ENCODE assay signal across 32 cellular contexts in genomic region chr2:1618191-1618961, GRCh38.
DNase-seq lines count a peak whose midpoint lies in the region; ATAC-seq and TF ChIP-seq lines count a peak whose summit lies in the region.
"Had no signal": no experiment of that assay in that cellular context is flagged by ENCODE, and none has a peak within 500 bp of the region (broad histone marks: within the 10 kb centered on the region; RNA-seq: fewer than 3 reads in every experiment).

No MANE protein-coding gene starts in this region.

- no peaks in the 10 kb centered on the region; the same call in 1 of the 2 replicates for H3K27me3 Mint-ChIP-seq in WTC11 (ENCODE audit: low read depth)
- H3K27me3 Mint-ChIP-seq in progenitor cell of endocrine pancreas: peaks cover 52% of the 10 kb centered on the region
- H3K27me3 Mint-ChIP-seq: activated naive CD4-positive, alpha-beta T cell treated with anti-CD3 and anti-CD28 coated beads, Interleukin-2, amount 50 U/mL, for 24 hours had no signal

- no peak overlapping the region for H2AK5ac ChIP-seq in mesendoderm (ENCODE audit: low read length)

- H3K36me3 ChIP-seq in H7 (replicated peaks; ENCODE audit: control insufficient read depth, insufficient read depth, low read length): no peaks in the 10 kb centered on the region
- no peaks in the 10 kb centered on the region for H3K36me3 ChIP-seq in mesendoderm (ENCODE audit: control insufficient read depth, insufficient read depth, low read length)
- H3K36me3 ChIP-seq: BE2C, esophagus squamous epithelium, ovary, thoracic aorta had no signal

- H3K79me2 ChIP-seq in mesendoderm (ENCODE audit: control insufficient read depth, insufficient read depth, low read length): no peaks in the 10 kb centered on the region

- H3K4ac ChIP-seq in mesendoderm (ENCODE audit: low read depth, low read length): no peak overlapping the region

- H2BK5ac ChIP-seq in mesendoderm (ENCODE audit: low read length): no peak overlapping the region

- POLR2A ChIA-PET in WTC11 (lab: Charles Lee): no interaction called here

- ATAC-seq in WTC11 (no peak), HG03108 (IDR thresholded peaks at IDR 0.05; ENCODE audit: unreplicated experiment) (no peak), GM21528 (IDR thresholded peaks at IDR 0.05; ENCODE audit: low FRiP score, unreplicated experiment) (no peak)
- peak; percentile 31 for ATAC-seq in stimulated activated effector memory CD8-positive, alpha-beta T cell treated with anti-CD3 and anti-CD28 coated beads, Interleukin-12 subunit alpha, Interleukin-12 subunit beta, amount 100 ng/mL, for 72 hours
- ATAC-seq: activated CD4-positive, alpha-beta T cell treated with anti-CD3 and anti-CD28 coated beads for 36 hours; activated CD8-positive, alpha-beta T cell treated with anti-CD3 and anti-CD28 coated beads for 36 hours; foreskin keratinocyte had no signal

- peaks cover 15% of the 10 kb centered on the region for H3K9me3 Mint-ChIP-seq in WTC11
- H3K9me3 Mint-ChIP-seq in stimulated activated effector memory CD8-positive, alpha-beta T cell treated with anti-CD3 and anti-CD28 coated beads, Interleukin-12 subunit alpha, Interleukin-12 subunit beta, amount 100 ng/mL, for 72 hours: peaks cover 2% of the 10 kb centered on the region
- peaks cover 3% of the 10 kb centered on the region for H3K9me3 Mint-ChIP-seq in progenitor cell of endocrine pancreas (ENCODE audit: low read depth)
- H3K9me3 Mint-ChIP-seq: activated CD8-positive, alpha-beta T cell treated with anti-CD3 and anti-CD28 coated beads for 36 hours; activated naive CD4-positive, alpha-beta T cell treated with anti-CD3 and anti-CD28 coated beads, Interleukin-2, amount 50 U/mL, for 24 hours; nephron; stimulated activated naive CD8-positive, alpha-beta T cell treated with anti-CD3 and anti-CD28 coated beads, Interleukin-15, amount 100 ng/mL, for 72 hours; T-helper 1 cell treated with Interleukin-12 subunit alpha and Interleukin-12 subunit beta and Interleukin-4 antibody, amounts not matched to agents 30 μg/mL and 1 μg/mL, for 36 hours had no signal

- H3K36me3 Mint-ChIP-seq in WTC11 (peaks cover 63% of the 10 kb centered on the region), progenitor cell of endocrine pancreas (ENCODE audit: insufficient read depth) (no peaks in the 10 kb centered on the region)
- H3K36me3 Mint-ChIP-seq in stimulated activated effector memory CD8-positive, alpha-beta T cell treated with anti-CD3 and anti-CD28 coated beads, Interleukin-12 subunit alpha, Interleukin-12 subunit beta, amount 100 ng/mL, for 72 hours: no peaks in the 10 kb centered on the region
- H3K36me3 Mint-ChIP-seq: activated naive CD4-positive, alpha-beta T cell treated with anti-CD3 and anti-CD28 coated beads, Interleukin-2, amount 50 U/mL, for 24 hours; brain had no signal

- no peak overlapping the region for H3K27ac ChIP-seq in mesendoderm (ENCODE audit: low read depth, low read length)
- H3K27ac ChIP-seq: dorsolateral prefrontal cortex, esophagus squamous epithelium, foreskin keratinocyte, ovary, SK-N-MC, thoracic aorta had no signal

- CTCF ChIA-PET in WTC11 (lab: Charles Lee): no interaction called here

- no peak overlapping the region for H4K5ac ChIP-seq in mesendoderm (ENCODE audit: low read length)

- no peak overlapping the region for H3K23ac ChIP-seq in mesendoderm (ENCODE audit: low read length)

- H4K8ac ChIP-seq in mesendoderm (ENCODE audit: low read depth, low read length): no peak overlapping the region

- H2BK15ac ChIP-seq in mesendoderm (replicated peaks; ENCODE audit: low read depth): no peak overlapping the region

- H2BK120ac ChIP-seq in mesendoderm (ENCODE audit: low read depth, low read length): no peak overlapping the region

- H3K27me3 ChIP-seq in H7 (ENCODE audit: control insufficient read depth, insufficient read depth, low read length) (no peaks in the 10 kb centered on the region), mesendoderm (ENCODE audit: insufficient read depth, low read length, poor library complexity) (no peaks in the 10 kb centered on the region)
- H3K27me3 ChIP-seq: BE2C, esophagus squamous epithelium, foreskin keratinocyte, ovary had no signal

- H3K56ac ChIP-seq in mesendoderm (ENCODE audit: low read length): peak overlapping the region; percentile 73

- DNase-seq in H7 (peak; percentile 28), WTC11 (ENCODE audit: low spot score) (no peak), mesendoderm (no peak), progenitor cell of endocrine pancreas (ENCODE audit: low spot score, unreplicated experiment) (no peak)
- DNase-seq in stimulated activated effector memory CD8-positive, alpha-beta T cell treated with anti-CD3 and anti-CD28 coated beads, Interleukin-12 subunit alpha, Interleukin-12 subunit beta, amount 100 ng/mL, for 72 hours (ENCODE audit: low spot score in 2 of 2): no peak
- DNase-seq: ACHN; activated CD4-positive, alpha-beta T cell treated with anti-CD3 and anti-CD28 coated beads for 36 hours; activated CD8-positive, alpha-beta memory T cell treated with anti-CD3 and anti-CD28 coated beads, Interleukin-2, amount 50 U/mL, for 48 hours; activated CD8-positive, alpha-beta T cell treated with anti-CD3 and anti-CD28 coated beads for 36 hours; amniotic stem cell; BE2C; cerebellar nuclear complex; dorsolateral prefrontal cortex; esophagus squamous epithelium; foreskin keratinocyte; HCEC 1CT; head of caudate nucleus; NCI-H446 treated with DMSO at 0.1 percent for 48 hours; NCI-H82; stimulated activated CD4-positive, alpha-beta T cell treated with anti-CD3 and anti-CD28 coated beads, Interleukin-1b, Interleukin-23, amount 100 ng/mL, for 48 hours; stimulated activated naive CD8-positive, alpha-beta T cell treated with anti-CD3 and anti-CD28 coated beads, Interleukin-15, amount 100 ng/mL, for 72 hours had no signal

- TF ChIP-seq CTCF in WTC11 (IDR thresholded peaks at IDR 0.05) (no peak), progenitor cell of endocrine pancreas (IDR thresholded peaks at IDR 0.05; ENCODE audit: unreplicated experiment) (no peak)

- H3K27ac Mint-ChIP-seq in WTC11: peak overlapping the region; percentile 50
- H3K27ac Mint-ChIP-seq in stimulated activated effector memory CD8-positive, alpha-beta T cell treated with anti-CD3 and anti-CD28 coated beads, Interleukin-12 subunit alpha, Interleukin-12 subunit beta, amount 100 ng/mL, for 72 hours: no peak overlapping the region
- H3K27ac Mint-ChIP-seq in progenitor cell of endocrine pancreas: no peak overlapping the region
- H3K27ac Mint-ChIP-seq: activated CD4-positive, alpha-beta T cell treated with anti-CD3 and anti-CD28 coated beads for 36 hours; activated CD8-positive, alpha-beta T cell treated with anti-CD3 and anti-CD28 coated beads for 36 hours; activated naive CD4-positive, alpha-beta T cell treated with anti-CD3 and anti-CD28 coated beads, Interleukin-2, amount 50 U/mL, for 24 hours; brain; stimulated activated naive CD8-positive, alpha-beta T cell treated with anti-CD3 and anti-CD28 coated beads, Interleukin-15, amount 100 ng/mL, for 72 hours; T-helper 1 cell treated with Interleukin-12 subunit alpha and Interleukin-12 subunit beta and Interleukin-4 antibody, amounts not matched to agents 30 μg/mL and 1 μg/mL, for 36 hours had no signal

- H3K4me1 ChIP-seq in mesendoderm (ENCODE audit: control insufficient read depth, low read depth, low read length): peaks cover 8% of the 10 kb centered on the region
- H3K4me1 ChIP-seq: BE2C, esophagus squamous epithelium had no signal

- H3K4me3 Mint-ChIP-seq in WTC11: no peak overlapping the region
- no peak overlapping the region for H3K4me3 Mint-ChIP-seq in stimulated activated effector memory CD8-positive, alpha-beta T cell treated with anti-CD3 and anti-CD28 coated beads, Interleukin-12 subunit alpha, Interleukin-12 subunit beta, amount 100 ng/mL, for 72 hours
- H3K4me3 Mint-ChIP-seq in progenitor cell of endocrine pancreas (ENCODE audit: low read depth): no peak overlapping the region
- H3K4me3 Mint-ChIP-seq: activated CD4-positive, alpha-beta T cell treated with anti-CD3 and anti-CD28 coated beads for 36 hours; activated CD8-positive, alpha-beta T cell treated with anti-CD3 and anti-CD28 coated beads for 36 hours; activated naive CD4-positive, alpha-beta T cell treated with anti-CD3 and anti-CD28 coated beads, Interleukin-2, amount 50 U/mL, for 24 hours; brain; IgD-negative memory B cell; nephron; stimulated activated naive CD8-positive, alpha-beta T cell treated with anti-CD3 and anti-CD28 coated beads, Interleukin-15, amount 100 ng/mL, for 72 hours; T-helper 1 cell treated with Interleukin-12 subunit alpha and Interleukin-12 subunit beta and Interleukin-4 antibody, amounts not matched to agents 30 μg/mL and 1 μg/mL, for 36 hours had no signal

- H3K4me1 Mint-ChIP-seq in WTC11: peaks cover 67% of the 10 kb centered on the region
- no peaks in the 10 kb centered on the region for H3K4me1 Mint-ChIP-seq in stimulated activated effector memory CD8-positive, alpha-beta T cell treated with anti-CD3 and anti-CD28 coated beads, Interleukin-12 subunit alpha, Interleukin-12 subunit beta, amount 100 ng/mL, for 72 hours
- H3K4me1 Mint-ChIP-seq in progenitor cell of endocrine pancreas (ENCODE audit: low read depth): peaks cover 3% of the 10 kb centered on the region
- H3K4me1 Mint-ChIP-seq: activated CD4-positive, alpha-beta T cell treated with anti-CD3 and anti-CD28 coated beads for 36 hours; activated naive CD4-positive, alpha-beta T cell treated with anti-CD3 and anti-CD28 coated beads, Interleukin-2, amount 50 U/mL, for 24 hours; stimulated activated naive CD8-positive, alpha-beta T cell treated with anti-CD3 and anti-CD28 coated beads, Interleukin-15, amount 100 ng/mL, for 72 hours had no signal

- H3K4me3 ChIP-seq in H7 (ENCODE audit: insufficient read depth, low read depth, low read length) (no peak overlapping the region), mesendoderm (ENCODE audit: low read length) (no peak overlapping the region)
- H3K4me3 ChIP-seq: dorsolateral prefrontal cortex, esophagus squamous epithelium, ovary, SK-N-MC, smooth muscle cell, thoracic aorta had no signal

- no peak overlapping the region for H3K18ac ChIP-seq in mesendoderm (ENCODE audit: low read length)

- no peak overlapping the region for H3K9ac ChIP-seq in mesendoderm (ENCODE audit: low read length)

- WGBS in mesendoderm (ENCODE audit: extremely low coverage, insufficient coverage, low lambda C conversion rate): no CpG with 5 or more reads among the region's 20 CpGs

- H3K4me2 ChIP-seq in mesendoderm (ENCODE audit: low read length): no peak overlapping the region
- H3K4me2 ChIP-seq: smooth muscle cell had no signal

- H3K79me1 ChIP-seq in mesendoderm (ENCODE audit: low read length): no peaks in the 10 kb centered on the region

TF ChIP-seq in WTC11, 78 proteins besides CTCF, POLR2A, EP300 and RAD21 (continues in another document):
- TF ChIP-seq NR3C1 (CRISPR knock-in tag; conservative IDR thresholded peaks at IDR 0.05; ENCODE audit: low read depth): no peak
- TF ChIP-seq GABPB1 (CRISPR knock-in tag; IDR thresholded peaks at IDR 0.05): no peak
- TF ChIP-seq NFYB (CRISPR knock-in tag; conservative IDR thresholded peaks at IDR 0.05; ENCODE audit: low read depth): no peak
- TF ChIP-seq ATF1 (CRISPR knock-in tag; IDR thresholded peaks at IDR 0.05): no peak
- TF ChIP-seq ZNF232 (CRISPR knock-in tag; IDR thresholded peaks at IDR 0.05): no peak
